9 cellular contexts compared by ENCODE assay signal in the genomic region with DNA sequence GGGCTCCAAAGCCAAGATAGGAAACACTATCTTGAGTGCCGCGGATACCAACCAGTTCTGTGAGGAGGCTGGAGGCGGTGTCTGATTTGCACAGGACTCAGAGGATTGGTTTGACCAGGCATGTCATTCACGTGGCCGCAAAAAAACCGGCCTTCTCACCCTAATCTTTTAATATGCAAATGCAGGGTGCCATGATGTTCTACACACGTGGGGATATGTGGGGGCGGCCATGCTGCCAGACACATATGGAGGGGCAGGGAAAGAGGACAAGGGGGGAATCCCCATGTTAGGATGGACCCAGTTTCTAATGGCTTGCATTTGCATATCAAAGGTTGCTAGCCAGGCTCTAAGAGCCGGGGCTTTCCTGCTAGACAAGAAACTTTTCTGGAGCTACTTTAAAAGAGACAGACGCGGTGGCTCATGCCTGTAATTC.
A peak's percentile ranks its signal among the peaks of the same experiment; 100 is the strongest.
DNase-seq lines count a peak whose midpoint lies in the region; ATAC-seq and TF ChIP-seq lines count a peak whose summit lies in the region.
"Had no signal": no experiment of that assay in that cellular context is flagged by ENCODE, and none has a peak within 500 bp of the region (broad histone marks: within the 10 kb centered on the region; RNA-seq: fewer than 3 reads in every experiment).

No MANE protein-coding gene starts in this region.

- H3K9me3 Mint-ChIP-seq in activated CD4-positive, alpha-beta T cell treated with anti-CD3 and anti-CD28 coated beads for 36 hours (ENCODE audit: low read depth): no peaks in the 10 kb centered on the region

- POLR2A ChIA-PET in activated CD4-positive, alpha-beta T cell treated with anti-CD3 and anti-CD28 coated beads for 36 hours (lab: Charles Lee): no interaction called here

- in situ Hi-C loops in brain microvascular endothelial cell (cut with HindIII; ENCODE audit: low pct_ligation_motif_present, low sequenced_read_pairs): no loop called here

- H3K36me3 Mint-ChIP-seq in activated CD4-positive, alpha-beta T cell treated with anti-CD3 and anti-CD28 coated beads for 36 hours (ENCODE audit: low read depth): no peaks in the 10 kb centered on the region

- H3K27ac Mint-ChIP-seq in activated CD4-positive, alpha-beta T cell treated with anti-CD3 and anti-CD28 coated beads for 36 hours: no peak overlapping the region

- CTCF ChIA-PET in activated CD4-positive, alpha-beta T cell treated with anti-CD3 and anti-CD28 coated beads for 36 hours (lab: Charles Lee): interaction anchor here (0.6 to 4.2 kb wide), 8 partner anchors 9 to 565 kb away, joined by 3 to 23 read pairs (median 4); no protein-coding TSS in a partner anchor

- H3K4me1 Mint-ChIP-seq in activated CD4-positive, alpha-beta T cell treated with anti-CD3 and anti-CD28 coated beads for 36 hours: peaks cover 15% of the 10 kb centered on the region

- no peaks in the 10 kb centered on the region for H3K9me3 ChIP-seq in OCI-LY3 (ENCODE audit: insufficient read depth, low read length)

- H3K4me3 ChIP-seq in OCI-LY3 (ENCODE audit: low read length): peak overlapping the region; percentile 70
- no peak overlapping the region for H3K4me3 ChIP-seq in brain microvascular endothelial cell (ENCODE audit: low read depth, low read length)
- H3K4me3 ChIP-seq: SK-N-MC had no signal

- H3K27me3 ChIP-seq in OCI-LY3 (ENCODE audit: low read depth, low read length): no peaks in the 10 kb centered on the region
- peaks cover 9% of the 10 kb centered on the region for H3K27me3 ChIP-seq in brain microvascular endothelial cell (replicated peaks)

- peak; percentile 59 for ATAC-seq in activated CD4-positive, alpha-beta T cell treated with anti-CD3 and anti-CD28 coated beads for 36 hours
- peak; percentile 86 for ATAC-seq in HG02884 (IDR thresholded peaks at IDR 0.05; ENCODE audit: unreplicated experiment)

- intact Hi-C loops in activated CD4-positive, alpha-beta T cell treated with anti-CD3 and anti-CD28 coated beads for 36 hours (cut with DNase I, micrococcal nuclease): loop anchor here in 1 of 2 experiments (5.0 kb wide), 1 partner anchor 566 kb away; no protein-coding TSS in a partner anchor
- intact Hi-C loops in posterior vena cava (cut with DNase I): loop anchor here (5.0 to 10.0 kb wide), 2 partner anchors 463 to 466 kb away; no protein-coding TSS in a partner anchor

- H4K20me1 ChIP-seq in OCI-LY3 (ENCODE audit: insufficient read depth, low read length): no peaks in the 10 kb centered on the region

- H2AFZ ChIP-seq in OCI-LY3 (ENCODE audit: low read depth, low read length): peak overlapping the region; percentile 55

- peak overlapping the region; percentile 77 for H3K9ac ChIP-seq in OCI-LY3 (ENCODE audit: low read length)

- peaks cover 56% of the 10 kb centered on the region for H3K4me1 ChIP-seq in OCI-LY3 (ENCODE audit: low read length)

- H3K4me2 ChIP-seq in OCI-LY3 (ENCODE audit: low read length): peak overlapping the region; percentile 95

- no peak overlapping the region for H3K4me3 Mint-ChIP-seq in activated CD4-positive, alpha-beta T cell treated with anti-CD3 and anti-CD28 coated beads for 36 hours

- H3K79me2 ChIP-seq in OCI-LY3 (ENCODE audit: low read length): no peaks in the 10 kb centered on the region

- H3K36me3 ChIP-seq in OCI-LY3 (replicated peaks; ENCODE audit: low read depth, low read length) (no peaks in the 10 kb centered on the region), brain microvascular endothelial cell (replicated peaks) (no peaks in the 10 kb centered on the region)

- H3K27me3 Mint-ChIP-seq in activated CD4-positive, alpha-beta T cell treated with anti-CD3 and anti-CD28 coated beads for 36 hours: peaks cover 22% of the 10 kb centered on the region

- H3K27ac ChIP-seq in OCI-LY3 (ENCODE audit: low read length): peak overlapping the region; percentile 44; the same call in 1 of the 2 replicates
- no peak overlapping the region for H3K27ac ChIP-seq in brain microvascular endothelial cell
- H3K27ac ChIP-seq: SK-N-MC had no signal

- TF ChIP-seq CTCF in OCI-LY3 (IDR thresholded peaks at IDR 0.05; ENCODE audit: low read depth, low read length) (no peak), brain microvascular endothelial cell (IDR thresholded peaks at IDR 0.05; ENCODE audit: low read depth, low read length, missing control alignments) (no peak)

- DNase-seq in activated CD4-positive, alpha-beta T cell treated with anti-CD3 and anti-CD28 coated beads for 36 hours: peak; percentile 38
- no peak for DNase-seq in activated CD4-positive, alpha-beta T cell treated with anti-CD3 and anti-CD28 coated beads, Interleukin-2, amount 50 U/mL, for 1 hour
- DNase-seq in iPS-NIHi7 (ENCODE audit: extremely low spot score) (peak; percentile 43), brain microvascular endothelial cell (no peak), NCI-H187 (lab: John Stamatoyannopoulos, UW) (no peak), posterior vena cava (ENCODE audit: low spot score) (no peak)

Comparison
In these comparisons a context has a peak if more than half of its experiments do, and no peak if none do; other contexts are left out.
1. DNase-seq: peak in activated CD4-positive, alpha-beta T cell treated with anti-CD3 and anti-CD28 coated beads for 36 hours (single experiment) and iPS-NIHi7 (single experiment); none in activated CD4-positive, alpha-beta T cell treated with anti-CD3 and anti-CD28 coated beads, Interleukin-2, amount 50 U/mL, for 1 hour (single experiment), brain microvascular endothelial cell (single experiment), NCI-H187 (0 of 2) and posterior vena cava (single experiment).